Comparison of ENCODE assay signal across 1 cellular context in the genomic region with DNA sequence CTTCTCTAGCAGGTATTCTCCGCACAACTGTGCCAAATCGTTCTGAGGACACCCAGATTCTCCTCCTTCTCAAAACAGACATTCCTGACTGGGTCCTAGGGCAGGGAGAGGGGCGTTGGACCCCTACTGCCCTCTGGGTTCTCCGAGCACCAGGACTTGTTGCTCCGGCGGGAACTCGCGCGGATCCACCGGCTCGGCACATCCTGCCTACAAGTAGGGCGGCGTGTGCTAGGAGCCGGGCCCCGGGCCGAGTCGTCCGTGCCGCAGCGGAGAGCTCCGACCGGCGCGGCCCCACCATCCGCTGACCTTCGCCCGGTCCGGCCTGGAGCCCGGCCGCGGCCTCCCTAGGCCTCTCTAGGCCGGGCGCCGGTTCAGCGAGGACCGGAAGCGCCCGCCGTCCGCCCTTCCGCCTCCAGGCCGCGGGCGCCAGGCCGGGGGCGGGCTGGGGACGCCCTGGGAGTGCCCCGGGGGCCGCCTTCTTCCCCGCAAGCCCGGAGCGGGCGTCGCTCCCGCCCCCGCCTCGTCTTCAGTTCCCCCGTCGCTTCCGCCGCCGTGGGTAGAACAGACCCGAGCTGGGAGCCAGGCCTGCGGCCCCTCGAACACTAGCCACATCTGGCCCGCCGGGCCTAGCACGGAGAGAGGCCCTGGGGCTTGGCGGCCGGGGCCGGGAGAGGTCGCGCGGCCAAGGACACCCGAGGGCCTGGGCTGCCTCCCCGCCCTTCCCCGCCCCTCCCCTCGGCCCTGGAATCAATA.
TF ChIP-seq lines count a peak whose summit lies in the region.

No MANE protein-coding gene starts in this region.

TF ChIP-seq in H1, 55 proteins besides CTCF, POLR2A, EP300 and RAD21 (continued from another document):
- TF ChIP-seq SIN3A (conservative IDR thresholded peaks at IDR 0.05 in 1 of 2, IDR thresholded peaks at IDR 0.05 in 1 of 2; ENCODE audit: low read depth in 1 of 2, low read length in 2 of 2) (no peak), TEAD4 (IDR thresholded peaks at IDR 0.05; ENCODE audit: low read depth, low read length) (no peak), POU5F1 (IDR thresholded peaks at IDR 0.05; ENCODE audit: low read depth, low read length) (no peak), FOSL1 (IDR thresholded peaks at IDR 0.05; ENCODE audit: insufficient read depth, low read depth, low read length) (no peak), SIRT6 (IDR thresholded peaks at IDR 0.05; ENCODE audit: low read length) (no peak), NANOG (IDR thresholded peaks at IDR 0.05; ENCODE audit: insufficient read depth, low read depth, low read length, poor library complexity, severe bottlenecking) (no peak), JUN (IDR thresholded peaks at IDR 0.05; ENCODE audit: low read depth, low read length) (no peak), HDAC6 (IDR thresholded peaks at IDR 0.05; ENCODE audit: low read depth, low read length) (no peak), SP4 (IDR thresholded peaks at IDR 0.05; ENCODE audit: low read length) (no peak), GABPA (IDR thresholded peaks at IDR 0.05; ENCODE audit: borderline replicate concordance, insufficient read depth, low read length) (peak; percentile 75; the same call in 1 of the 2 replicates), RFX5 (IDR thresholded peaks at IDR 0.05; ENCODE audit: borderline replicate concordance, low read depth, low read length) (no peak), KDM1A (IDR thresholded peaks at IDR 0.05; ENCODE audit: borderline replicate concordance, low read length) (no peak), CBX8 (IDR thresholded peaks at IDR 0.05; ENCODE audit: borderline replicate concordance, low read depth, low read length) (no peak), TAF7 (optimal IDR thresholded peaks at IDR 0.05; ENCODE audit: borderline replicate concordance, low read depth, low read length) (no peak)
- TF ChIP-seq, protein P1, sequence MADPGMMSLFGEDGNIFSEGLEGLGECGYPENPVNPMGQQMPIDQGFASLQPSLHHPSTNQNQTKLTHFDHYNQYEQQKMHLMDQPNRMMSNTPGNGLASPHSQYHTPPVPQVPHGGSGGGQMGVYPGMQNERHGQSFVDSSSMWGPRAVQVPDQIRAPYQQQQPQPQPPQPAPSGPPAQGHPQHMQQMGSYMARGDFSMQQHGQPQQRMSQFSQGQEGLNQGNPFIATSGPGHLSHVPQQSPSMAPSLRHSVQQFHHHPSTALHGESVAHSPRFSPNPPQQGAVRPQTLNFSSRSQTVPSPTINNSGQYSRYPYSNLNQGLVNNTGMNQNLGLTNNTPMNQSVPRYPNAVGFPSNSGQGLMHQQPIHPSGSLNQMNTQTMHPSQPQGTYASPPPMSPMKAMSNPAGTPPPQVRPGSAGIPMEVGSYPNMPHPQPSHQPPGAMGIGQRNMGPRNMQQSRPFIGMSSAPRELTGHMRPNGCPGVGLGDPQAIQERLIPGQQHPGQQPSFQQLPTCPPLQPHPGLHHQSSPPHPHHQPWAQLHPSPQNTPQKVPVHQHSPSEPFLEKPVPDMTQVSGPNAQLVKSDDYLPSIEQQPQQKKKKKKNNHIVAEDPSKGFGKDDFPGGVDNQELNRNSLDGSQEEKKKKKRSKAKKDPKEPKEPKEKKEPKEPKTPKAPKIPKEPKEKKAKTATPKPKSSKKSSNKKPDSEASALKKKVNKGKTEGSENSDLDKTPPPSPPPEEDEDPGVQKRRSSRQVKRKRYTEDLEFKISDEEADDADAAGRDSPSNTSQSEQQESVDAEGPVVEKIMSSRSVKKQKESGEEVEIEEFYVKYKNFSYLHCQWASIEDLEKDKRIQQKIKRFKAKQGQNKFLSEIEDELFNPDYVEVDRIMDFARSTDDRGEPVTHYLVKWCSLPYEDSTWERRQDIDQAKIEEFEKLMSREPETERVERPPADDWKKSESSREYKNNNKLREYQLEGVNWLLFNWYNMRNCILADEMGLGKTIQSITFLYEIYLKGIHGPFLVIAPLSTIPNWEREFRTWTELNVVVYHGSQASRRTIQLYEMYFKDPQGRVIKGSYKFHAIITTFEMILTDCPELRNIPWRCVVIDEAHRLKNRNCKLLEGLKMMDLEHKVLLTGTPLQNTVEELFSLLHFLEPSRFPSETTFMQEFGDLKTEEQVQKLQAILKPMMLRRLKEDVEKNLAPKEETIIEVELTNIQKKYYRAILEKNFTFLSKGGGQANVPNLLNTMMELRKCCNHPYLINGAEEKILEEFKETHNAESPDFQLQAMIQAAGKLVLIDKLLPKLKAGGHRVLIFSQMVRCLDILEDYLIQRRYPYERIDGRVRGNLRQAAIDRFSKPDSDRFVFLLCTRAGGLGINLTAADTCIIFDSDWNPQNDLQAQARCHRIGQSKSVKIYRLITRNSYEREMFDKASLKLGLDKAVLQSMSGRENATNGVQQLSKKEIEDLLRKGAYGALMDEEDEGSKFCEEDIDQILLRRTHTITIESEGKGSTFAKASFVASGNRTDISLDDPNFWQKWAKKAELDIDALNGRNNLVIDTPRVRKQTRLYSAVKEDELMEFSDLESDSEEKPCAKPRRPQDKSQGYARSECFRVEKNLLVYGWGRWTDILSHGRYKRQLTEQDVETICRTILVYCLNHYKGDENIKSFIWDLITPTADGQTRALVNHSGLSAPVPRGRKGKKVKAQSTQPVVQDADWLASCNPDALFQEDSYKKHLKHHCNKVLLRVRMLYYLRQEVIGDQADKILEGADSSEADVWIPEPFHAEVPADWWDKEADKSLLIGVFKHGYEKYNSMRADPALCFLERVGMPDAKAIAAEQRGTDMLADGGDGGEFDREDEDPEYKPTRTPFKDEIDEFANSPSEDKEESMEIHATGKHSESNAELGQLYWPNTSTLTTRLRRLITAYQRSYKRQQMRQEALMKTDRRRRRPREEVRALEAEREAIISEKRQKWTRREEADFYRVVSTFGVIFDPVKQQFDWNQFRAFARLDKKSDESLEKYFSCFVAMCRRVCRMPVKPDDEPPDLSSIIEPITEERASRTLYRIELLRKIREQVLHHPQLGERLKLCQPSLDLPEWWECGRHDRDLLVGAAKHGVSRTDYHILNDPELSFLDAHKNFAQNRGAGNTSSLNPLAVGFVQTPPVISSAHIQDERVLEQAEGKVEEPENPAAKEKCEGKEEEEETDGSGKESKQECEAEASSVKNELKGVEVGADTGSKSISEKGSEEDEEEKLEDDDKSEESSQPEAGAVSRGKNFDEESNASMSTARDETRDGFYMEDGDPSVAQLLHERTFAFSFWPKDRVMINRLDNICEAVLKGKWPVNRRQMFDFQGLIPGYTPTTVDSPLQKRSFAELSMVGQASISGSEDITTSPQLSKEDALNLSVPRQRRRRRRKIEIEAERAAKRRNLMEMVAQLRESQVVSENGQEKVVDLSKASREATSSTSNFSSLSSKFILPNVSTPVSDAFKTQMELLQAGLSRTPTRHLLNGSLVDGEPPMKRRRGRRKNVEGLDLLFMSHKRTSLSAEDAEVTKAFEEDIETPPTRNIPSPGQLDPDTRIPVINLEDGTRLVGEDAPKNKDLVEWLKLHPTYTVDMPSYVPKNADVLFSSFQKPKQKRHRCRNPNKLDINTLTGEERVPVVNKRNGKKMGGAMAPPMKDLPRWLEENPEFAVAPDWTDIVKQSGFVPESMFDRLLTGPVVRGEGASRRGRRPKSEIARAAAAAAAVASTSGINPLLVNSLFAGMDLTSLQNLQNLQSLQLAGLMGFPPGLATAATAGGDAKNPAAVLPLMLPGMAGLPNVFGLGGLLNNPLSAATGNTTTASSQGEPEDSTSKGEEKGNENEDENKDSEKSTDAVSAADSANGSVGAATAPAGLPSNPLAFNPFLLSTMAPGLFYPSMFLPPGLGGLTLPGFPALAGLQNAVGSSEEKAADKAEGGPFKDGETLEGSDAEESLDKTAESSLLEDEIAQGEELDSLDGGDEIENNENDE (IDR thresholded peaks at IDR 0.05; ENCODE audit: insufficient replicate concordance, low read length): no peak
- TF ChIP-seq, protein P2, sequence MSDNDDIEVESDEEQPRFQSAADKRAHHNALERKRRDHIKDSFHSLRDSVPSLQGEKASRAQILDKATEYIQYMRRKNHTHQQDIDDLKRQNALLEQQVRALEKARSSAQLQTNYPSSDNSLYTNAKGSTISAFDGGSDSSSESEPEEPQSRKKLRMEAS (IDR thresholded peaks at IDR 0.05): peak; percentile 17; the same call in 1 of the 2 replicates
TF ChIP-seq in H1: peak in this region for 10.
